Comparison of ENCODE assay signal across 9 cellular contexts in the genomic region with DNA sequence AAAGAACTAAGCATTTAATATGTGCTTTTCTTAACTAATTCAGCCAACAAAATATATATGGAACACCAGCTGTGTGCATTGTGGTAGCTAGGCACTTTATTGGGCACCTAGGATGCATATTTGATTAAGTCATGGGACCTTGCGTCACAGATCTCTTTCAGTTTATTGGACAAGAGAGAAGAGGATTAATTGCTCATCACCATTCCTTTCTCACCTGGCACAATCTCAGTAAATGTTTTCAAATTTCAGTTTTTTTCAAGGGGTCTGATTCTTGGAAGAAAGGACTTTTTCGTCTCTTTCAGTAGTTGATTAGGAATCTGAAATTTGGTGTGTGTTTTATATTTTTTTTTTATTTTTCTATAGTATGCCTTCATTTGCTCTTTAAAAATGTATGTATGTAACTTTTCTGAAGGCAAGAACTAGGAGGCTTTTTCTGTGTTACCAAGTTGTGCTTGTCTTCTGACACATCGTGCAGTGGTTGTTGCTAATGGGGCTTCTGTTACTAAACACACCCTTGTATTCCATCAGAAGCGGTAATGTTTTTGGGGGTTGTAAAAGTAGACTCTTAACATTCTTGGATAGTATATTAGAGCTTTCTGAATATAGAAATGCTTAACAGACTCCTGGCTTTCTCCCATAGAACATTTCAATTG. TPM values are rescaled to one million over a fixed set of nuclear protein-coding genes. Genes with fewer than 3 reads are reported as not detected.
A peak's percentile ranks its signal among the peaks of the same experiment; 100 is the strongest.
DNase-seq lines count a peak whose midpoint lies in the region; ATAC-seq, FAIRE-seq and TF ChIP-seq lines count a peak whose summit lies in the region.
"Had no signal": no experiment of that assay in that cellular context is flagged by ENCODE, and none has a peak within 500 bp of the region (broad histone marks: within the 10 kb centered on the region; RNA-seq: fewer than 3 reads in every experiment).

No MANE protein-coding gene starts in this region.

- peak overlapping the region; percentile 86 for H3K27ac Mint-ChIP-seq in activated CD8-positive, alpha-beta T cell treated with anti-CD3 and anti-CD28 coated beads for 36 hours

- peaks cover 2% of the 10 kb centered on the region for H3K27me3 Mint-ChIP-seq in activated CD8-positive, alpha-beta T cell treated with anti-CD3 and anti-CD28 coated beads for 36 hours

- ATAC-seq in heart left ventricle: no peak
- no peak for ATAC-seq in activated CD8-positive, alpha-beta T cell treated with anti-CD3 and anti-CD28 coated beads for 36 hours
- no peak for ATAC-seq in upper lobe of left lung (ENCODE audit: low FRiP score in 2 of 2)
- no peak for ATAC-seq in GM18870 (IDR thresholded peaks at IDR 0.05; ENCODE audit: unreplicated experiment)
- no peak for ATAC-seq in mucosa of descending colon
- ATAC-seq in GM19395 (IDR thresholded peaks at IDR 0.05; ENCODE audit: unreplicated experiment): no peak

- FAIRE-seq in kidney (lab: Jason Lieb, UNC): no peak
- FAIRE-seq: endometrium had no signal

- no peaks in the 10 kb centered on the region for H3K27me3 ChIP-seq in heart left ventricle
- no peaks in the 10 kb centered on the region for H3K27me3 ChIP-seq in upper lobe of left lung

- peaks cover 48% of the 10 kb centered on the region for H3K36me3 Mint-ChIP-seq in activated CD8-positive, alpha-beta T cell treated with anti-CD3 and anti-CD28 coated beads for 36 hours (ENCODE audit: low read depth)

- POLR2A ChIA-PET in activated CD8-positive, alpha-beta T cell treated with anti-CD3 and anti-CD28 coated beads for 36 hours (lab: Charles Lee): interaction anchor here (1.0 to 3.6 kb wide), 8 partner anchors 11 to 483 kb away, joined by 3 to 29 read pairs (median 4); a partner anchor contains a TSS

- H3K4me1 Mint-ChIP-seq in activated CD8-positive, alpha-beta T cell treated with anti-CD3 and anti-CD28 coated beads for 36 hours (ENCODE audit: low read depth): peaks cover 49% of the 10 kb centered on the region

- H3K36me3 ChIP-seq in heart left ventricle (peaks cover 0 to 31% (median 20%) of the 10 kb centered on the region in 9 donors), kidney (ENCODE audit: control insufficient read depth in 1 of 2, insufficient read depth in 2 of 2, low read length in 2 of 2) (peaks cover 9% of the 10 kb centered on the region in 2 donors), upper lobe of left lung (peaks cover 0 to 28% (median 7%) of the 10 kb centered on the region in 4 donors), mucosa of descending colon (ENCODE audit: low read depth) (peaks cover 4% of the 10 kb centered on the region)

- CTCF ChIA-PET in activated CD8-positive, alpha-beta T cell treated with anti-CD3 and anti-CD28 coated beads for 36 hours (lab: Charles Lee): interaction anchor here (1.3 to 3.8 kb wide), 7 partner anchors 13 to 461 kb away, joined by 3 to 28 read pairs (median 6); a partner anchor contains a TSS

- H3K9ac ChIP-seq in kidney (ENCODE audit: low read length in 2 of 2): peak overlapping the region in 1 of 2 donors; percentile 84

- intact Hi-C loops in heart left ventricle (cut with DNase I): loop anchor here in 9 of 10 donors (2.0 to 10.0 kb wide), 10 partner anchors 136 to 524 kb away; a partner anchor contains a TSS
- intact Hi-C loops in cardiac septum (cut with DNase I): no loop called here
- intact Hi-C loops in activated CD8-positive, alpha-beta T cell treated with anti-CD3 and anti-CD28 coated beads for 36 hours (cut with micrococcal nuclease): loop anchor here (5.0 kb wide), 2 partner anchors 141 to 456 kb away; no protein-coding TSS in a partner anchor
- intact Hi-C loops in kidney (cut with DNase I): loop anchor here (10.0 kb wide), 1 partner anchor 398 kb away; no protein-coding TSS in a partner anchor
- intact Hi-C loops in mucosa of descending colon (cut with DNase I, micrococcal nuclease): loop anchor here (5.0 to 10.0 kb wide), 3 partner anchors 122 to 458 kb away; a partner anchor contains a TSS

- peak overlapping the region in 11 of 12 donors; percentile 66 to 97 (median 80) for H3K4me3 ChIP-seq in heart left ventricle
- peak overlapping the region; percentile 75 to 80 for H3K4me3 ChIP-seq in kidney (ENCODE audit: low read length in 2 of 2)
- peak overlapping the region in 3 of 4 donors; percentile 66 to 87 (median 83) for H3K4me3 ChIP-seq in upper lobe of left lung
- no peak overlapping the region for H3K4me3 ChIP-seq in mucosa of descending colon

- peak overlapping the region; percentile 93 for H3K4me3 Mint-ChIP-seq in activated CD8-positive, alpha-beta T cell treated with anti-CD3 and anti-CD28 coated beads for 36 hours

- DNase-seq in heart left ventricle (no peak), cardiac septum (ENCODE audit: low spot score) (no peak), kidney (no peak), upper lobe of left lung (no peak), mucosa of descending colon (no peak)
- no peak for DNase-seq in activated CD8-positive, alpha-beta T cell treated with anti-CD3 and anti-CD28 coated beads for 36 hours

- no peak for TF ChIP-seq EP300 in upper lobe of left lung (IDR thresholded peaks at IDR 0.05)

- WGBS in heart left ventricle, 4 donors: 55 to 65% (median 62%) methylated on average over 4 of the region's 4 CpGs
- 75 to 82% methylated on average over 4 of the region's 4 CpGs for WGBS in upper lobe of left lung, 2 donors

- H3K9me3 Mint-ChIP-seq in activated CD8-positive, alpha-beta T cell treated with anti-CD3 and anti-CD28 coated beads for 36 hours: no peaks in the 10 kb centered on the region

- H3K4me1 ChIP-seq in heart left ventricle (peaks cover 8 to 67% (median 47%) of the 10 kb centered on the region in 12 donors), kidney (ENCODE audit: control insufficient read depth in 1 of 2, insufficient read depth in 1 of 2, low read depth in 1 of 2, low read length in 2 of 2) (peaks cover 7 to 12% of the 10 kb centered on the region in 2 donors), upper lobe of left lung (peaks cover 16 to 55% (median 46%) of the 10 kb centered on the region in 4 donors), mucosa of descending colon (ENCODE audit: low read depth) (peaks cover 41% of the 10 kb centered on the region)

- no peak for TF ChIP-seq CTCF in heart left ventricle (IDR thresholded peaks at IDR 0.05)
- no peak for TF ChIP-seq CTCF in activated CD8-positive, alpha-beta T cell treated with anti-CD3 and anti-CD28 coated beads for 36 hours (IDR thresholded peaks at IDR 0.05)
- no peak for TF ChIP-seq CTCF in kidney (IDR thresholded peaks at IDR 0.05; ENCODE audit: borderline replicate concordance, extremely low read depth, insufficient read depth)
- no peak for TF ChIP-seq CTCF in upper lobe of left lung (IDR thresholded peaks at IDR 0.05)
- no peak for TF ChIP-seq CTCF in mucosa of descending colon (IDR thresholded peaks at IDR 0.05)

- H3K9me3 ChIP-seq in heart left ventricle: no peaks in the 10 kb centered on the region
- no peaks in the 10 kb centered on the region for H3K9me3 ChIP-seq in kidney (ENCODE audit: control insufficient read depth in 1 of 2, low read length in 2 of 2)
- H3K9me3 ChIP-seq in upper lobe of left lung: no peaks in the 10 kb centered on the region
- H3K9me3 ChIP-seq in mucosa of descending colon: no peaks in the 10 kb centered on the region

- H3K27ac ChIP-seq in heart left ventricle: peak overlapping the region in 9 of 12 donors; percentile 88 to 99 (median 96)
- no peak overlapping the region for H3K27ac ChIP-seq in kidney (ENCODE audit: low read depth in 2 of 2, low read length in 2 of 2)
- peak overlapping the region in 1 of 4 donors; percentile 97 for H3K27ac ChIP-seq in upper lobe of left lung

- TF ChIP-seq POLR2A in heart left ventricle (IDR thresholded peaks at IDR 0.05): no peak
- no peak for TF ChIP-seq POLR2A in upper lobe of left lung (IDR thresholded peaks at IDR 0.05)

RNA-seq across cellular contexts. Expression of a gene that starts 2.2 kb away (rescaled TPM):
- 10 to 100 TPM; 17.8 to 46.8 (median 33.8) TPM for total RNA-seq in heart left ventricle
- 10 to 100 TPM; 12.8 to 36.7 TPM for polyA plus RNA-seq in heart left ventricle
- total RNA-seq in cardiac septum: 17.9 TPM
- 10 to 100 TPM; 28.0 to 30.0 TPM for total RNA-seq in activated CD8-positive, alpha-beta T cell treated with anti-CD3 and anti-CD28 coated beads for 36 hours
- 21.8 TPM for total RNA-seq in kidney
- 9.5 TPM for polyA plus RNA-seq in kidney (ENCODE audit: insufficient read depth, low read depth, low replicate concordance)
- total RNA-seq in upper lobe of left lung: 10 to 100 TPM; 21.5 to 84.7 (median 50.6) TPM
- 10 to 100 TPM; 26.4 to 28.6 (median 26.7) TPM for total RNA-seq in mucosa of descending colon

Comparison
In these comparisons a context has a peak if more than half of its experiments do, and no peak if none do; other contexts are left out.
1. H3K27ac ChIP-seq: peak in heart left ventricle (9 of 12); none in kidney (0 of 2).